Comparison of ENCODE assay signal across 9 cellular contexts in genomic region chr7:120805636-120806388, GRCh38. TPM values are rescaled to one million over a fixed set of nuclear protein-coding genes. Genes with fewer than 3 reads are reported as not detected.
DNase-seq lines count a peak whose midpoint lies in the region; ATAC-seq and TF ChIP-seq lines count a peak whose summit lies in the region.
"Had no signal": no experiment of that assay in that cellular context is flagged by ENCODE, and none has a peak within 500 bp of the region (broad histone marks: within the 10 kb centered on the region; RNA-seq: fewer than 3 reads in every experiment).

No MANE protein-coding gene starts in this region.

- TF ChIP-seq POLR2A in esophagus muscularis mucosa (IDR thresholded peaks at IDR 0.05; ENCODE audit: low read depth) = no peak

- no peak overlapping the region for H3K4me3 Mint-ChIP-seq in neural crest cell
- H3K4me3 Mint-ChIP-seq: T-helper 1 cell treated with Interleukin-12 subunit alpha and Interleukin-12 subunit beta and Interleukin-4 antibody, amounts not matched to agents 30 μg/mL and 1 μg/mL, for 36 hours had no signal

- 31% methylated on average over 3 of the region's 3 CpGs for WGBS in esophagus muscularis mucosa

- no peaks in the 10 kb centered on the region for H3K27me3 ChIP-seq in esophagus muscularis mucosa

- no peaks in the 10 kb centered on the region for H3K27me3 Mint-ChIP-seq in neural crest cell (ENCODE audit: low read depth)

- no peaks in the 10 kb centered on the region for H3K4me1 Mint-ChIP-seq in neural crest cell

- no peak overlapping the region for H3K4me3 ChIP-seq in esophagus muscularis mucosa

- H3K9me3 Mint-ChIP-seq in neural crest cell = no peaks in the 10 kb centered on the region
- H3K9me3 Mint-ChIP-seq: T-helper 1 cell treated with Interleukin-12 subunit alpha and Interleukin-12 subunit beta and Interleukin-4 antibody, amounts not matched to agents 30 μg/mL and 1 μg/mL, for 36 hours had no signal

- H3K27ac Mint-ChIP-seq in neural crest cell (ENCODE audit: unreplicated experiment) = no peak overlapping the region
- H3K27ac Mint-ChIP-seq: T-helper 1 cell treated with Interleukin-12 subunit alpha and Interleukin-12 subunit beta and Interleukin-4 antibody, amounts not matched to agents 30 μg/mL and 1 μg/mL, for 36 hours had no signal

- peaks cover 6% of the 10 kb centered on the region for H3K36me3 Mint-ChIP-seq in neural crest cell (ENCODE audit: low read depth)

- H3K4me1 ChIP-seq in esophagus muscularis mucosa = no peaks in the 10 kb centered on the region

- H3K27ac ChIP-seq in esophagus muscularis mucosa (replicated peaks in 1 of 4) = no peak overlapping the region

- peak; percentile 75 for ATAC-seq in GM18907 (IDR thresholded peaks at IDR 0.05; ENCODE audit: unreplicated experiment)
- ATAC-seq in HG03196 (IDR thresholded peaks at IDR 0.05; ENCODE audit: unreplicated experiment) = peak; percentile 56

- no peaks in the 10 kb centered on the region for H3K9me3 ChIP-seq in esophagus muscularis mucosa

- intact Hi-C loops in esophagus muscularis mucosa (cut with DNase I) = loop anchor here (5.0 kb wide), 2 partner anchors 51 to 301 kb away; partner anchors contain the start of gene TSPAN12

- DNase-seq in CD1c-positive myeloid dendritic cell (ENCODE audit: extremely low spot score) (peak; percentile 65), NCI-H345 treated with DMSO at 0.1 percent for 48 hours (lab: John Stamatoyannopoulos, UW; ENCODE audit: unreplicated experiment) (peak; percentile 22), esophagus muscularis mucosa (ENCODE audit: extremely low spot score) (no peak), neural crest cell (ENCODE audit: low read depth, low spot score) (peak; percentile 73), ureter (ENCODE audit: low spot score) (peak; percentile 58)
- peak; percentile 15 to 34 for DNase-seq in activated CD4-positive, alpha-beta T cell treated with anti-CD3 and anti-CD28 coated beads, Interleukin-2, amount 50 U/mL, for 4 hours

- no peaks in the 10 kb centered on the region for H3K36me3 ChIP-seq in esophagus muscularis mucosa

- no peak for TF ChIP-seq EP300 in esophagus muscularis mucosa (IDR thresholded peaks at IDR 0.05)

- TF ChIP-seq CTCF in esophagus muscularis mucosa (IDR thresholded peaks at IDR 0.05) = peak; percentile 75 to 87 (median 85)
- peak; percentile 95 for TF ChIP-seq CTCF in neural crest cell (conservative IDR thresholded peaks at IDR 0.05)

RNA-seq across cellular contexts. Expression of gene TSPAN12, which starts 52.1 kb away (rescaled TPM):
- total RNA-seq in esophagus muscularis mucosa = 10 to 100 TPM in 2 of 4 donors, 1 to 10 TPM in 2; 6.5 to 17.7 (median 10.1) TPM
- total RNA-seq in neural crest cell = 15.7 and 18.2 TPM in 2 replicates
- 18.8 TPM for total RNA-seq in ureter
